28 cellular contexts compared by ENCODE assay signal in genomic region chr3:162541923-162542322, GRCh38.
"Had no signal": no experiment of that assay in that cellular context is flagged by ENCODE, and none has a peak within 500 bp of the region (broad histone marks: within the 10 kb centered on the region; RNA-seq: fewer than 3 reads in every experiment).

No MANE protein-coding gene starts in this region.

- ATAC-seq: effector memory CD8-positive, alpha-beta T cell; esophagus mucosa; foreskin keratinocyte; gastrocnemius medialis; gastroesophageal sphincter; heart left ventricle; heart right ventricle had no signal

- H3K4me3 ChIP-seq: colonic mucosa, coronary artery, dorsolateral prefrontal cortex, esophagus muscularis mucosa, esophagus squamous epithelium, gastrocnemius medialis, gastroesophageal sphincter, heart left ventricle, heart right ventricle had no signal

- H3K27ac ChIP-seq: colonic mucosa, coronary artery, dorsolateral prefrontal cortex, epithelial cell of prostate, esophagus muscularis mucosa, esophagus squamous epithelium, foreskin keratinocyte, gastrocnemius medialis, gastroesophageal sphincter, heart left ventricle, heart right ventricle had no signal

- H3K9me3 ChIP-seq: colonic mucosa, esophagus muscularis mucosa, esophagus squamous epithelium, gastrocnemius medialis, gastroesophageal sphincter, heart left ventricle, heart right ventricle had no signal

- FAIRE-seq: colon, endometrium, endothelial cell of umbilical vein, frontal cortex had no signal

- H3K27me3 ChIP-seq: colonic mucosa, dorsolateral prefrontal cortex, esophagus muscularis mucosa, esophagus squamous epithelium, foreskin keratinocyte, gastrocnemius medialis, gastroesophageal sphincter, heart left ventricle, heart right ventricle had no signal

- DNase-seq: colonic mucosa; cortex of kidney; dermis blood vessel endothelial cell; dorsolateral prefrontal cortex; effector CD4-positive, alpha-beta T cell; effector CD8-positive, alpha-beta T cell; effector memory CD4-positive, alpha-beta T cell; effector memory CD8-positive, alpha-beta T cell; endodermal cell; erythroblast; esophagus squamous epithelium; foreskin fibroblast; foreskin keratinocyte; foreskin melanocyte; gastrocnemius medialis; glutamatergic neuron; head of caudate nucleus; heart left ventricle; heart right ventricle had no signal

- H3K4me1 ChIP-seq: colonic mucosa, esophagus muscularis mucosa, esophagus squamous epithelium, foreskin keratinocyte, gastrocnemius medialis, gastroesophageal sphincter, heart left ventricle, heart right ventricle had no signal

- H3K36me3 ChIP-seq: colonic mucosa, esophagus muscularis mucosa, esophagus squamous epithelium, gastrocnemius medialis, gastroesophageal sphincter, heart left ventricle, heart right ventricle had no signal
